ENCODE assay signal across 18 cellular contexts in the genomic region with DNA sequence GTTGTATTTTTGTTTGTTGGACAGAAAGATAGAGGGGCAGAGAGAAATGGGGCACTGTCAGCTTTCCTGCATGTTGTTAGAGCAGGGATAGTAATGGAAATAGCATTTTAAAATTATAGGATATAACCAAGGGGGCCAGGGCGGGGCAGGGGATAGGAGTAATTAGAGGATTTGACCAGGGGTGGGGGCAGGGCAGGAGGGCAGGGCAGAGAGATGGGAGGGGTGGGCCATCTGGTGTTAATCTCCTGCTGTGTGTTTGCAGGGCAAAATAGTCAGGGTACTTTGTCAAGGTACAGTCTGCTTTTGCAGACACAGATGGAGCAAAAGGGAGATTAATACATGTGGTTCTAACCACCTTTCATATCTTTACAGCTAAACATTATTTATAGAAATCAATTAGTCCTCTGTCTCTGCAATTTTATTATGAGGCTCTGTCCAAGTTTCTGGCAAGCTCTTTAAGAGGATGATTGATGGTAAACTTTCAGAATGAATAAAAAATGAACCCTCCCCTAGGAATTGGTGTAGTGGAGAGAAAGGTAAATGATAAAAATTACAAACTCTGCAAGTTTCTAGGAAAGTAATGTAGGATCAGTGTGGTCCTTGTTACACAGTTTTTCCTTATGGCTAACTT. TPM values are rescaled to one million over a fixed set of nuclear protein-coding genes. Genes with fewer than 3 reads are reported as not detected.
DNase-seq lines count a peak whose midpoint lies in the region; ATAC-seq, FAIRE-seq and TF ChIP-seq lines count a peak whose summit lies in the region.
"Had no signal": no experiment of that assay in that cellular context is flagged by ENCODE, and none has a peak within 500 bp of the region (broad histone marks: within the 10 kb centered on the region; RNA-seq: fewer than 3 reads in every experiment).

No MANE protein-coding gene starts in this region.

- H3K36me3 Mint-ChIP-seq in glutamatergic neuron (ENCODE audit: unreplicated experiment): no peaks in the 10 kb centered on the region
- H3K36me3 Mint-ChIP-seq in stimulated activated memory B cell treated with anti-CD40 and anti-IgM and Interleukin-4, amounts not matched to agents 10 μg/mL and 1 μg/mL and 100 μg/mL, for 72 hours: no peaks in the 10 kb centered on the region

- no peak for TF ChIP-seq RAD21 in A549 (conservative IDR thresholded peaks at IDR 0.05 in 1 of 2, IDR thresholded peaks at IDR 0.05 in 1 of 2)

- H3K36me3 ChIP-seq in HEK293 (ENCODE audit: control insufficient read depth in 2 of 2, insufficient read depth in 1 of 2, low read length in 2 of 2): no peaks in the 10 kb centered on the region
- H3K36me3 ChIP-seq in body of pancreas (replicated peaks in 1 of 2; ENCODE audit: insufficient read depth in 1 of 2, low read depth in 2 of 2): no peaks in the 10 kb centered on the region
- H3K36me3 ChIP-seq: Peyer's patch had no signal

- H3K27ac ChIP-seq in A549 (no peak overlapping the region), HEK293 (ENCODE audit: extremely low read depth, low read depth, low read length) (peak overlapping the region; percentile 53; the same call in 1 of the 2 replicates), body of pancreas (no peak overlapping the region)
- H3K27ac ChIP-seq: Peyer's patch had no signal

- H3K27me3 Mint-ChIP-seq in glutamatergic neuron (ENCODE audit: unreplicated experiment): peaks cover 1% of the 10 kb centered on the region
- peaks cover 13% of the 10 kb centered on the region for H3K27me3 Mint-ChIP-seq in stimulated activated memory B cell treated with anti-CD40 and anti-IgM and Interleukin-4, amounts not matched to agents 10 μg/mL and 1 μg/mL and 100 μg/mL, for 72 hours

- DNase-seq in A549 (ENCODE audit: low read depth in 1 of 2, low spot score in 1 of 2) (no peak), NCI-H82 (lab: John Stamatoyannopoulos, UW) (peak; percentile 98), glutamatergic neuron (peak; percentile 53), body of pancreas (no peak), cerebellum (ENCODE audit: low spot score) (no peak), iPS-NIHi7 (ENCODE audit: extremely low spot score) (no peak)
- DNase-seq: C1 segment of cervical spinal cord, DMS53, HFFc6, KBM-7, NCI-H1105, NCI-H1930, Peyer's patch, Right ventricle myocardium superior had no signal

- intact Hi-C loops in body of pancreas (cut with DNase I): no loop called here

- POLR2A ChIA-PET in A549 (lab: Yijun Ruan, JAX): no interaction called here
- POLR2A ChIA-PET in HEK293 (lab: Yijun Ruan, JAX): no interaction called here

- no peaks in the 10 kb centered on the region for H3K4me1 ChIP-seq in A549
- H3K4me1 ChIP-seq in HEK293 (ENCODE audit: control insufficient read depth, insufficient read depth, low read length): peaks cover 14% of the 10 kb centered on the region
- H3K4me1 ChIP-seq in body of pancreas: no peaks in the 10 kb centered on the region
- H3K4me1 ChIP-seq: Peyer's patch had no signal

- TF ChIP-seq POLR2A in A549 (IDR thresholded peaks at IDR 0.05; ENCODE audit: low read length) (no peak), body of pancreas (IDR thresholded peaks at IDR 0.05) (no peak)

- no peak for TF ChIP-seq EP300 in A549 (IDR thresholded peaks at IDR 0.05)

- H3K9me3 ChIP-seq in A549: no peaks in the 10 kb centered on the region
- no peaks in the 10 kb centered on the region for H3K9me3 ChIP-seq in HEK293 (ENCODE audit: control insufficient read depth, insufficient read depth, low read depth, low read length)
- no peaks in the 10 kb centered on the region for H3K9me3 ChIP-seq in body of pancreas
- H3K9me3 ChIP-seq: Peyer's patch had no signal

- H3K4me3 ChIP-seq in A549 (no peak overlapping the region), HEK293 (ENCODE audit: low read depth, low read length) (no peak overlapping the region), body of pancreas (no peak overlapping the region)
- H3K4me3 ChIP-seq: GM12878, Peyer's patch had no signal

- peak overlapping the region; percentile 91 for H3K27ac Mint-ChIP-seq in glutamatergic neuron (ENCODE audit: unreplicated experiment)
- no peak overlapping the region for H3K27ac Mint-ChIP-seq in stimulated activated memory B cell treated with anti-CD40 and anti-IgM and Interleukin-4, amounts not matched to agents 10 μg/mL and 1 μg/mL and 100 μg/mL, for 72 hours

- peak overlapping the region; percentile 58 for H3K4me3 Mint-ChIP-seq in glutamatergic neuron (ENCODE audit: unreplicated experiment)
- no peak overlapping the region for H3K4me3 Mint-ChIP-seq in stimulated activated memory B cell treated with anti-CD40 and anti-IgM and Interleukin-4, amounts not matched to agents 10 μg/mL and 1 μg/mL and 100 μg/mL, for 72 hours
- H3K4me3 Mint-ChIP-seq: HFFc6 had no signal

- WGBS in A549 (ENCODE audit: missing lambda C conversion rate): 0% methylated on average over 1 of the region's 1 CpG
- 24 to 29% methylated on average over 1 of the region's 1 CpG for WGBS in body of pancreas, 2 donors

- H3K9me3 Mint-ChIP-seq in glutamatergic neuron (ENCODE audit: unreplicated experiment): no peaks in the 10 kb centered on the region
- H3K9me3 Mint-ChIP-seq in stimulated activated memory B cell treated with anti-CD40 and anti-IgM and Interleukin-4, amounts not matched to agents 10 μg/mL and 1 μg/mL and 100 μg/mL, for 72 hours: no peaks in the 10 kb centered on the region
- H3K9me3 Mint-ChIP-seq: HFFc6 had no signal

- no peak overlapping the region for H3K4me2 ChIP-seq in A549

- no peaks in the 10 kb centered on the region for H3K27me3 ChIP-seq in body of pancreas
- H3K27me3 ChIP-seq: Peyer's patch had no signal

- ATAC-seq in A549 (no peak), body of pancreas (no peak)
- ATAC-seq in stimulated activated memory B cell treated with anti-CD40 and anti-IgM and Interleukin-4, amounts not matched to agents 10 μg/mL and 1 μg/mL and 100 μg/mL, for 72 hours: no peak
- ATAC-seq: GM12878 had no signal

- FAIRE-seq in A549 (lab: Jason Lieb, UNC): peak; percentile 13
- FAIRE-seq: GM12878, GM18507 had no signal

- TF ChIP-seq CTCF in A549 (IDR thresholded peaks at IDR 0.05): no peak
- no peak for TF ChIP-seq CTCF in HEK293 (tag by site-specific recombination; IDR thresholded peaks at IDR 0.05)
- TF ChIP-seq CTCF in glutamatergic neuron (IDR thresholded peaks at IDR 0.05; ENCODE audit: partially characterized antibody, unreplicated experiment): no peak
- no peak for TF ChIP-seq CTCF in body of pancreas (IDR thresholded peaks at IDR 0.05)

- peaks cover 28% of the 10 kb centered on the region for H3K4me1 Mint-ChIP-seq in glutamatergic neuron (ENCODE audit: low read depth, unreplicated experiment)
- H3K4me1 Mint-ChIP-seq in stimulated activated memory B cell treated with anti-CD40 and anti-IgM and Interleukin-4, amounts not matched to agents 10 μg/mL and 1 μg/mL and 100 μg/mL, for 72 hours: no peaks in the 10 kb centered on the region

- CTCF ChIA-PET in A549 (lab: Yijun Ruan, JAX) (interaction anchor here (1.0 kb wide), 1 partner anchor 166 kb away, joined by 3 read pairs; no protein-coding TSS in a partner anchor), HEK293 (lab: Yijun Ruan, JAX) (interaction anchor here (0.6 kb wide), 2 partner anchors 409 to 518 kb away, joined by 3 to 4 read pairs; no protein-coding TSS in a partner anchor)

TF ChIP-seq in A549, 52 proteins besides CTCF, POLR2A, EP300 and RAD21 (continues in another document):
- TF ChIP-seq NFE2L2 (conservative IDR thresholded peaks at IDR 0.05; ENCODE audit: low read length) (no peak), FOSL2 (IDR thresholded peaks at IDR 0.05) (no peak), FOSL2 (CRISPR knock-in tag; IDR thresholded peaks at IDR 0.05) (no peak), KDM1A (IDR thresholded peaks at IDR 0.05; ENCODE audit: low read depth) (no peak), HOXB5 (CRISPR knock-in tag; IDR thresholded peaks at IDR 0.05) (no peak)
- TF ChIP-seq, protein P1, sequence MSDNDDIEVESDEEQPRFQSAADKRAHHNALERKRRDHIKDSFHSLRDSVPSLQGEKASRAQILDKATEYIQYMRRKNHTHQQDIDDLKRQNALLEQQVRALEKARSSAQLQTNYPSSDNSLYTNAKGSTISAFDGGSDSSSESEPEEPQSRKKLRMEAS (IDR thresholded peaks at IDR 0.05): no peak
- TF ChIP-seq, protein P2, sequence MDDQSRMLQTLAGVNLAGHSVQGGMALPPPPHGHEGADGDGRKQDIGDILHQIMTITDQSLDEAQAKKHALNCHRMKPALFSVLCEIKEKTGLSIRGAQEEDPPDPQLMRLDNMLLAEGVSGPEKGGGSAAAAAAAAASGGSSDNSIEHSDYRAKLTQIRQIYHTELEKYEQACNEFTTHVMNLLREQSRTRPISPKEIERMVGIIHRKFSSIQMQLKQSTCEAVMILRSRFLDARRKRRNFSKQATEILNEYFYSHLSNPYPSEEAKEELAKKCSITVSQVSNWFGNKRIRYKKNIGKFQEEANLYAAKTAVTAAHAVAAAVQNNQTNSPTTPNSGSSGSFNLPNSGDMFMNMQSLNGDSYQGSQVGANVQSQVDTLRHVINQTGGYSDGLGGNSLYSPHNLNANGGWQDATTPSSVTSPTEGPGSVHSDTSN (IDR thresholded peaks at IDR 0.05): no peak

TF ChIP-seq in HEK293, 187 proteins besides CTCF, POLR2A, EP300 and RAD21:
- TF ChIP-seq ZNF548 (tag by site-specific recombination; IDR thresholded peaks at IDR 0.05) (no peak), ZNF501 (tag by site-specific recombination; IDR thresholded peaks at IDR 0.05) (no peak), ZNF707 (tag by site-specific recombination; IDR thresholded peaks at IDR 0.05) (no peak), ZNF10 (tag by site-specific recombination; IDR thresholded peaks at IDR 0.05) (no peak), MYNN (tag by site-specific recombination; IDR thresholded peaks at IDR 0.05; ENCODE audit: borderline replicate concordance) (no peak), GLIS1 (tag by site-specific recombination; IDR thresholded peaks at IDR 0.05) (no peak), BCL11A (tag by site-specific recombination; IDR thresholded peaks at IDR 0.05; ENCODE audit: low read depth) (no peak), ZNF791 (tag by site-specific recombination; IDR thresholded peaks at IDR 0.05) (no peak), ZNF292 (tag by site-specific recombination; IDR thresholded peaks at IDR 0.05; ENCODE audit: borderline replicate concordance, low read depth) (no peak)

RNA-seq across cellular contexts. Expression of a gene that starts 6.6 kb away (rescaled TPM):
- 0.21 and 0.37 TPM in 2 replicates for polyA plus RNA-seq in A549 (2011; rRNA removed)
- not detected in 2 replicates for polyA plus RNA-seq in A549 (2012; cell fraction: cytosol; rRNA removed)
- polyA plus RNA-seq in A549 (2012; cell fraction: nucleus; rRNA removed): 0.01 TPM in 1 of 2 replicates, not detected in the other
- polyA plus RNA-seq in A549 (2017; fragmentation: RNase III; extraction: RNeasy Plus Mini Kit Qiagen cat#74134 plus additional on column Dnase treatment): not detected in 3 replicates
- 0.70 and 0.73 TPM in 2 replicates for polyA minus RNA-seq in A549 (2011; rRNA and poly(A)+ RNA removed)
- 0.96 TPM for total RNA-seq in glutamatergic neuron (ENCODE audit: unreplicated experiment)
- under 1 TPM; 0.26 to 0.33 TPM for total RNA-seq in body of pancreas
- total RNA-seq in cerebellum: 19.1 TPM
- total RNA-seq: GM12878, Right ventricle myocardium superior had no signal

Comparison
In these comparisons a context has a peak if more than half of its experiments do, and no peak if none do; other contexts are left out.
1. DNase-seq: peak in NCI-H82 (single experiment) and glutamatergic neuron (single experiment); none in A549 (0 of 2), body of pancreas (0 of 4), cerebellum (single experiment) and iPS-NIHi7 (single experiment).
2. RNA of a gene that starts 6.6 kb away (total RNA-seq): 19.1 TPM in cerebellum (single experiment); 0.96 TPM in glutamatergic neuron (single experiment) and 0.26 to 0.33 TPM in body of pancreas; every median in the first group is over 10 times any median in the second.